1 cellular context compared by ENCODE assay signal in genomic region chr2:218568190-218569037, GRCh38.
TF ChIP-seq lines count a peak whose summit lies in the region.

TSS of gene CNOT9 (plus strand) at chr2:218568839. CDS start at chr2:218568955, 116 bp downstream.
A gene with protein sequence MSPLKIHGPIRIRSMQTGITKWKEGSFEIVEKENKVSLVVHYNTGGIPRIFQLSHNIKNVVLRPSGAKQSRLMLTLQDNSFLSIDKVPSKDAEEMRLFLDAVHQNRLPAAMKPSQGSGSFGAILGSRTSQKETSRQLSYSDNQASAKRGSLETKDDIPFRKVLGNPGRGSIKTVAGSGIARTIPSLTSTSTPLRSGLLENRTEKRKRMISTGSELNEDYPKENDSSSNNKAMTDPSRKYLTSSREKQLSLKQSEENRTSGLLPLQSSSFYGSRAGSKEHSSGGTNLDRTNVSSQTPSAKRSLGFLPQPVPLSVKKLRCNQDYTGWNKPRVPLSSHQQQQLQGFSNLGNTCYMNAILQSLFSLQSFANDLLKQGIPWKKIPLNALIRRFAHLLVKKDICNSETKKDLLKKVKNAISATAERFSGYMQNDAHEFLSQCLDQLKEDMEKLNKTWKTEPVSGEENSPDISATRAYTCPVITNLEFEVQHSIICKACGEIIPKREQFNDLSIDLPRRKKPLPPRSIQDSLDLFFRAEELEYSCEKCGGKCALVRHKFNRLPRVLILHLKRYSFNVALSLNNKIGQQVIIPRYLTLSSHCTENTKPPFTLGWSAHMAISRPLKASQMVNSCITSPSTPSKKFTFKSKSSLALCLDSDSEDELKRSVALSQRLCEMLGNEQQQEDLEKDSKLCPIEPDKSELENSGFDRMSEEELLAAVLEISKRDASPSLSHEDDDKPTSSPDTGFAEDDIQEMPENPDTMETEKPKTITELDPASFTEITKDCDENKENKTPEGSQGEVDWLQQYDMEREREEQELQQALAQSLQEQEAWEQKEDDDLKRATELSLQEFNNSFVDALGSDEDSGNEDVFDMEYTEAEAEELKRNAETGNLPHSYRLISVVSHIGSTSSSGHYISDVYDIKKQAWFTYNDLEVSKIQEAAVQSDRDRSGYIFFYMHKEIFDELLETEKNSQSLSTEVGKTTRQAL (minus strand): TSS chr2:218568351. CDS start chr2:218558653, 9,698 bp downstream.

TF ChIP-seq in K562, 482 proteins besides CTCF, POLR2A, EP300 and RAD21 (continued from another document and continues in another):
- TF ChIP-seq, protein P1, sequence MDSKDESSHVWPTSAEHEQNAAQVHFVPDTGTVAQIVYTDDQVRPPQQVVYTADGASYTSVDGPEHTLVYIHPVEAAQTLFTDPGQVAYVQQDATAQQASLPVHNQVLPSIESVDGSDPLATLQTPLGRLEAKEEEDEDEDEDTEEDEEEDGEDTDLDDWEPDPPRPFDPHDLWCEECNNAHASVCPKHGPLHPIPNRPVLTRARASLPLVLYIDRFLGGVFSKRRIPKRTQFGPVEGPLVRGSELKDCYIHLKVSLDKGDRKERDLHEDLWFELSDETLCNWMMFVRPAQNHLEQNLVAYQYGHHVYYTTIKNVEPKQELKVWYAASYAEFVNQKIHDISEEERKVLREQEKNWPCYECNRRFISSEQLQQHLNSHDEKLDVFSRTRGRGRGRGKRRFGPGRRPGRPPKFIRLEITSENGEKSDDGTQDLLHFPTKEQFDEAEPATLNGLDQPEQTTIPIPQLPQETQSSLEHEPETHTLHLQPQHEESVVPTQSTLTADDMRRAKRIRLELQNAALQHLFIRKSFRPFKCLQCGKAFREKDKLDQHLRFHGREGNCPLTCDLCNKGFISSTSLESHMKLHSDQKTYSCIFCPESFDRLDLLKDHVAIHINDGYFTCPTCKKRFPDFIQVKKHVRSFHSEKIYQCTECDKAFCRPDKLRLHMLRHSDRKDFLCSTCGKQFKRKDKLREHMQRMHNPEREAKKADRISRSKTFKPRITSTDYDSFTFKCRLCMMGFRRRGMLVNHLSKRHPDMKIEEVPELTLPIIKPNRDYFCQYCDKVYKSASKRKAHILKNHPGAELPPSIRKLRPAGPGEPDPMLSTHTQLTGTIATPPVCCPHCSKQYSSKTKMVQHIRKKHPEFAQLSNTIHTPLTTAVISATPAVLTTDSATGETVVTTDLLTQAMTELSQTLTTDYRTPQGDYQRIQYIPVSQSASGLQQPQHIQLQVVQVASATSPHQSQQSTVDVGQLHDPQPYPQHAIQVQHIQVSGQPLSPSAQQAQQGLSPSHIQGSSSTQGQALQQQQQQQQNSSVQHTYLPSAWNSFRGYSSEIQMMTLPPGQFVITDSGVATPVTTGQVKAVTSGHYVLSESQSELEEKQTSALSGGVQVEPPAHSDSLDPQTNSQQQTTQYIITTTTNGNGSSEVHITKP (IDR thresholded peaks at IDR 0.05; ENCODE audit: partially characterized antibody) = peak; percentile 91
- TF ChIP-seq ZC3H8 (IDR thresholded peaks at IDR 0.05) = no peak
- TF ChIP-seq ETV5 (CRISPR knock-in tag; IDR thresholded peaks at IDR 0.05; ENCODE audit: low read depth) = no peak; the same call in 1 of the 2 replicates
- no peak for TF ChIP-seq STAT5A (IDR thresholded peaks at IDR 0.05; ENCODE audit: borderline replicate concordance, low read length)
- TF ChIP-seq ZNF395 (CRISPR knock-in tag; IDR thresholded peaks at IDR 0.05) = peak; percentile 8; the same call in 1 of the 2 replicates
- TF ChIP-seq PHB (CRISPR knock-in tag; IDR thresholded peaks at IDR 0.05) = no peak
- TF ChIP-seq POLR2B (IDR thresholded peaks at IDR 0.05; ENCODE audit: low read depth, partially characterized antibody) = peak; percentile 34
- TF ChIP-seq LEF1 (IDR thresholded peaks at IDR 0.05) = no peak
- TF ChIP-seq NFE2 (IDR thresholded peaks at IDR 0.05; ENCODE audit: low read depth) = no peak
- no peak for TF ChIP-seq BRD4 (IDR thresholded peaks at IDR 0.05)
- no peak for TF ChIP-seq CHAMP1 (IDR thresholded peaks at IDR 0.05)
- TF ChIP-seq HSF4 (CRISPR knock-in tag; IDR thresholded peaks at IDR 0.05; ENCODE audit: borderline replicate concordance) = no peak
- TF ChIP-seq, protein P2, sequence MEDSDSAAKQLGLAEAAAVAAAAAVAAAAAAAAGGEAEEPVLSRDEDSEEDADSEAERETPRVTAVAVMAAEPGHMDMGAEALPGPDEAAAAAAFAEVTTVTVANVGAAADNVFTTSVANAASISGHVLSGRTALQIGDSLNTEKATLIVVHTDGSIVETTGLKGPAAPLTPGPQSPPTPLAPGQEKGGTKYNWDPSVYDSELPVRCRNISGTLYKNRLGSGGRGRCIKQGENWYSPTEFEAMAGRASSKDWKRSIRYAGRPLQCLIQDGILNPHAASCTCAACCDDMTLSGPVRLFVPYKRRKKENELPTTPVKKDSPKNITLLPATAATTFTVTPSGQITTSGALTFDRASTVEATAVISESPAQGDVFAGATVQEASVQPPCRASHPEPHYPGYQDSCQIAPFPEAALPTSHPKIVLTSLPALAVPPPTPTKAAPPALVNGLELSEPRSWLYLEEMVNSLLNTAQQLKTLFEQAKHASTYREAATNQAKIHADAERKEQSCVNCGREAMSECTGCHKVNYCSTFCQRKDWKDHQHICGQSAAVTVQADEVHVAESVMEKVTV (CRISPR knock-in tag; IDR thresholded peaks at IDR 0.05) = no peak
- 0 out of 2 replicates have a peak, but pooled peaks have one; percentile 31 for TF ChIP-seq MBD2 (IDR thresholded peaks at IDR 0.05; ENCODE audit: borderline replicate concordance, low read depth)
- TF ChIP-seq CBX2 (IDR thresholded peaks at IDR 0.05; ENCODE audit: insufficient read depth, low read length, poor library complexity, severe bottlenecking) = no peak
- TF ChIP-seq MED1 (CRISPR knock-in tag; IDR thresholded peaks at IDR 0.05; ENCODE audit: borderline replicate concordance) = no peak
- TF ChIP-seq POLR2AphosphoS2 (IDR thresholded peaks at IDR 0.05; ENCODE audit: low read length) = no peak
- no peak for TF ChIP-seq WHSC1 (IDR thresholded peaks at IDR 0.05; ENCODE audit: low read length)
- TF ChIP-seq ZNF263 (CRISPR knock-in tag; IDR thresholded peaks at IDR 0.05; ENCODE audit: borderline replicate concordance) = peak; percentile 75; the same call in 1 of the 2 replicates
- TF ChIP-seq ZNF408 (CRISPR knock-in tag; IDR thresholded peaks at IDR 0.05; ENCODE audit: low read depth) = no peak
- TF ChIP-seq ZNF57 (CRISPR knock-in tag; IDR thresholded peaks at IDR 0.05) = no peak
- no peak for TF ChIP-seq XRCC3 (IDR thresholded peaks at IDR 0.05)
- no peak; a peak in 1 of 4 replicates for TF ChIP-seq HDAC1 (IDR thresholded peaks at IDR 0.05)
- TF ChIP-seq BCOR (IDR thresholded peaks at IDR 0.05) = no peak
- no peak for TF ChIP-seq MYNN (IDR thresholded peaks at IDR 0.05)
- no peak for TF ChIP-seq MYNN (CRISPR knock-in tag; IDR thresholded peaks at IDR 0.05)
- TF ChIP-seq ZNF354B (CRISPR knock-in tag; IDR thresholded peaks at IDR 0.05) = no peak
- TF ChIP-seq CREB3 (tag; conservative IDR thresholded peaks at IDR 0.05; ENCODE audit: low read depth) = peak; percentile 56; the same call in 1 of the 2 replicates
- TF ChIP-seq ZNF644 (tag; IDR thresholded peaks at IDR 0.05; ENCODE audit: low read depth) = peak; percentile 31; the same call in 1 of the 2 replicates
- TF ChIP-seq ZNF589 (CRISPR knock-in tag; IDR thresholded peaks at IDR 0.05; ENCODE audit: low read depth) = no peak
- TF ChIP-seq, protein P3, sequence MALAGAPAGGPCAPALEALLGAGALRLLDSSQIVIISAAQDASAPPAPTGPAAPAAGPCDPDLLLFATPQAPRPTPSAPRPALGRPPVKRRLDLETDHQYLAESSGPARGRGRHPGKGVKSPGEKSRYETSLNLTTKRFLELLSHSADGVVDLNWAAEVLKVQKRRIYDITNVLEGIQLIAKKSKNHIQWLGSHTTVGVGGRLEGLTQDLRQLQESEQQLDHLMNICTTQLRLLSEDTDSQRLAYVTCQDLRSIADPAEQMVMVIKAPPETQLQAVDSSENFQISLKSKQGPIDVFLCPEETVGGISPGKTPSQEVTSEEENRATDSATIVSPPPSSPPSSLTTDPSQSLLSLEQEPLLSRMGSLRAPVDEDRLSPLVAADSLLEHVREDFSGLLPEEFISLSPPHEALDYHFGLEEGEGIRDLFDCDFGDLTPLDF (CRISPR knock-in tag; IDR thresholded peaks at IDR 0.05) = peak; percentile 97
- TF ChIP-seq, protein P4, sequence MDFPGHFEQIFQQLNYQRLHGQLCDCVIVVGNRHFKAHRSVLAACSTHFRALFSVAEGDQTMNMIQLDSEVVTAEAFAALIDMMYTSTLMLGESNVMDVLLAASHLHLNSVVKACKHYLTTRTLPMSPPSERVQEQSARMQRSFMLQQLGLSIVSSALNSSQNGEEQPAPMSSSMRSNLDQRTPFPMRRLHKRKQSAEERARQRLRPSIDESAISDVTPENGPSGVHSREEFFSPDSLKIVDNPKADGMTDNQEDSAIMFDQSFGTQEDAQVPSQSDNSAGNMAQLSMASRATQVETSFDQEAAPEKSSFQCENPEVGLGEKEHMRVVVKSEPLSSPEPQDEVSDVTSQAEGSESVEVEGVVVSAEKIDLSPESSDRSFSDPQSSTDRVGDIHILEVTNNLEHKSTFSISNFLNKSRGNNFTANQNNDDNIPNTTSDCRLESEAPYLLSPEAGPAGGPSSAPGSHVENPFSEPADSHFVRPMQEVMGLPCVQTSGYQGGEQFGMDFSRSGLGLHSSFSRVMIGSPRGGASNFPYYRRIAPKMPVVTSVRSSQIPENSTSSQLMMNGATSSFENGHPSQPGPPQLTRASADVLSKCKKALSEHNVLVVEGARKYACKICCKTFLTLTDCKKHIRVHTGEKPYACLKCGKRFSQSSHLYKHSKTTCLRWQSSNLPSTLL (IDR thresholded peaks at IDR 0.05) = no peak
- TF ChIP-seq ZKSCAN1 (IDR thresholded peaks at IDR 0.05; ENCODE audit: low read depth, low read length) = no peak
- no peak for TF ChIP-seq HMG20B (CRISPR knock-in tag; IDR thresholded peaks at IDR 0.05)
- TF ChIP-seq MBD1 (CRISPR knock-in tag; IDR thresholded peaks at IDR 0.05) = no peak
- TF ChIP-seq MITF (IDR thresholded peaks at IDR 0.05) = no peak; the same call in 1 of the 2 replicates
- TF ChIP-seq NR3C1 (CRISPR knock-in tag; IDR thresholded peaks at IDR 0.05) = peak; percentile 20; the same call in 1 of the 2 replicates
- TF ChIP-seq HNRNPLL (IDR thresholded peaks at IDR 0.05; ENCODE audit: low read depth, low read length, poor library complexity, severe bottlenecking) = no peak
- TF ChIP-seq POLR3A (IDR thresholded peaks at IDR 0.05; ENCODE audit: borderline replicate concordance, extremely low read depth, insufficient read depth, insufficient read length) = no peak
